In the genomic region with DNA sequence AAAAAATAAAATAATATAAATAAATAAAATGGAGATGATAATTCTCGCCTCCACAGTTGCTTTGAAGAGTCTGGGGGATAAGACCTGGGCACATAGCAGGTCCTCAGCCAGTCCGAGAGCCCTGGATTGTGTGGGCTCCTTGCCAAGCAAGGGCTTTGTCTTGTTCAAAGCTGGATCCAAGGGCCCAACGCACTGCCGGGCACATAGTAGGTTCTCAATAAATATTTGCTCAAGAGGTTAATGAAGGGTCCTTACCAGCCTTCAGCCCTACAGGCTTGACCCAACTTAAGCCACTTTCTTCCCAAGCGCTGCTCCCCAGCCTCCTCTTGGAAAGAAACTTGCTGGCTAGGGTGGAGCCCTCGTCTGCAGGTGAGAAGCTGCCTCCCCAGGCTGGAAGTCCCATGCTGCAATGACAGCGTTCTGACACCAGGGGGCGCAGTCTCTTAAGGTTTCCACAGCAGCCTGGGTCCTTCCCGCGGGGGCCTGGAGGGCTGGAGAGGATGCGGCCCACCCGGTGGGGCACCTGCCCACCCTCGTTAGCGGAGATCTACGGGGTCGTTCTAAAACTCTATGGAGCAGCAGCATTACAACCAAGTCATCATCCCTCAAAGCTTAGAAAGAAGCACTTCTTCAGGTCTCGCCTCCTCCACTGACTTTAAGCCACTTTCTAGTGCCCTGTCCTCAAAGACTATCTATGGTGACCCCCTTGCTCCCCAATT, we compare ENCODE assay signal across 9 cellular contexts.
DNase-seq lines count a peak whose midpoint lies in the region; ATAC-seq, FAIRE-seq and TF ChIP-seq lines count a peak whose summit lies in the region.
"Had no signal": no experiment of that assay in that cellular context is flagged by ENCODE, and none has a peak within 500 bp of the region (broad histone marks: within the 10 kb centered on the region; RNA-seq: fewer than 3 reads in every experiment).

No MANE protein-coding gene starts in this region.

- no peaks in the 10 kb centered on the region for H3K36me3 Mint-ChIP-seq in activated T-cell treated with anti-CD3 and anti-CD28 coated beads, Interleukin-2, amount 50 U/mL, for 72 hours (ENCODE audit: insufficient read depth in 2 of 2)
- H3K36me3 Mint-ChIP-seq: activated naive CD8-positive, alpha-beta T cell had no signal

- peaks cover 11% of the 10 kb centered on the region for H3K4me1 Mint-ChIP-seq in activated T-cell treated with anti-CD3 and anti-CD28 coated beads, Interleukin-2, amount 50 U/mL, for 72 hours (ENCODE audit: low read depth)

- TF ChIP-seq POLR2A in testis (IDR thresholded peaks at IDR 0.05) = no peak

- peak; percentile 58 to 69 for ATAC-seq in activated T-cell treated with anti-CD3 and anti-CD28 coated beads, Interleukin-2, amount 50 U/mL, for 72 hours (replicated peaks in 1 of 2)

- WGBS in testis, 2 donors = 29 to 32% methylated on average over 15 to 17 of the region's 17 CpGs

- peak; percentile 87 for TF ChIP-seq CTCF in fibroblast of pulmonary artery (IDR thresholded peaks at IDR 0.05; ENCODE audit: low read length, missing control alignments)
- TF ChIP-seq CTCF in testis (IDR thresholded peaks at IDR 0.05) = peak; percentile 97 to 100 (median 98)

- FAIRE-seq in RCC 7860 (lab: Jason Lieb, UNC) = no peak

- H3K36me3 ChIP-seq in testis (ENCODE audit: low read depth, missing control alignments) = no peaks in the 10 kb centered on the region

- intact Hi-C loops in testis (cut with DNase I; ENCODE audit: low total_unique reads) = loop anchor here (5.0 kb wide), 1 partner anchor 196 kb away; no protein-coding TSS in a partner anchor

- no peak overlapping the region for H3K27ac Mint-ChIP-seq in activated T-cell treated with anti-CD3 and anti-CD28 coated beads, Interleukin-2, amount 50 U/mL, for 72 hours
- H3K27ac Mint-ChIP-seq: activated naive CD8-positive, alpha-beta T cell had no signal

- no peaks in the 10 kb centered on the region for H3K9me3 ChIP-seq in testis

- DNase-seq in DMS53 treated with DMSO at 0.1 percent for 48 hours (lab: John Stamatoyannopoulos, UW; ENCODE audit: unreplicated experiment) (peak; percentile 83), HuH-7.5 (ENCODE audit: low spot score) (peak; percentile 85), RCC 7860 (ENCODE audit: low spot score) (peak; percentile 57), fibroblast of pulmonary artery (ENCODE audit: low read depth) (peak; percentile 74), nucleus accumbens (lab: John Stamatoyannopoulos, UW) (peak in 48 of 56 donors; percentile 5 to 77 (median 30)), testis (peak; percentile 88), middle frontal gyrus (ENCODE audit: extremely low spot score, low spot score) (no peak)
- peak; percentile 73 to 80 for DNase-seq in activated T-cell treated with anti-CD3 and anti-CD28 coated beads, Interleukin-2, amount 50 U/mL, for 72 hours

- H3K27ac ChIP-seq in testis = no peak overlapping the region

- H3K27me3 Mint-ChIP-seq in activated T-cell treated with anti-CD3 and anti-CD28 coated beads, Interleukin-2, amount 50 U/mL, for 72 hours (ENCODE audit: low read depth) = no peaks in the 10 kb centered on the region

- H3K4me1 ChIP-seq in testis = no peaks in the 10 kb centered on the region

- H3K4me3 ChIP-seq in fibroblast of pulmonary artery (replicated peaks; ENCODE audit: low read depth, low read length) = no peak overlapping the region
- no peak overlapping the region for H3K4me3 ChIP-seq in testis

- H3K4me3 Mint-ChIP-seq in activated T-cell treated with anti-CD3 and anti-CD28 coated beads, Interleukin-2, amount 50 U/mL, for 72 hours = no peak overlapping the region
- H3K4me3 Mint-ChIP-seq: activated naive CD8-positive, alpha-beta T cell had no signal

- no peaks in the 10 kb centered on the region for H3K27me3 ChIP-seq in testis

- H3K9me3 Mint-ChIP-seq in activated T-cell treated with anti-CD3 and anti-CD28 coated beads, Interleukin-2, amount 50 U/mL, for 72 hours = peaks cover 0 to 2% of the 10 kb centered on the region in 2 donors
